Comparison of ENCODE assay signal across 15 cellular contexts in the genomic region with DNA sequence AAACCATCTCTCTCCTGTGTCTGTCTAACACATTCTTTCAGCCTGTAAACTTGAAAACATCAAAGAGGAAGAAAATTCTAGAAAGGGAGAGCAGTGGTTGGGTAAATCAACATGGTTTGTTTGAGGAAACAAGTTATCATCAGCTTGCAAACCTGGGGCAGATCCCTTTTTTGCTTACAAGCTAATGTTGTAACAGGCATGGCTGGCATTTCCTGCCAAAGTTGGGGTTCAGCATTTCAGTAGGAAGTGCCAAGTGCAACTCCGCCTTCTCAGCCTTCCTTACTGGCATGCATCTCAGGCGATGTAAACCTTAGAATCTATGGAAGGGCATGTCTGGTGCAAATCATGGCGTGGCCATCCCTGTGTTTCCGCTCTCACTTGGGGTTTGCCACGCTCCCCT.
DNase-seq lines count a peak whose midpoint lies in the region; ATAC-seq and TF ChIP-seq lines count a peak whose summit lies in the region.
"Had no signal": no experiment of that assay in that cellular context is flagged by ENCODE, and none has a peak within 500 bp of the region (broad histone marks: within the 10 kb centered on the region; RNA-seq: fewer than 3 reads in every experiment).

No MANE protein-coding gene starts in this region.

- no peak overlapping the region for H3K23ac ChIP-seq in neuronal stem cell (ENCODE audit: low read depth, low read length, poor library complexity)

- 69 to 76% methylated on average over 5 of the region's 5 CpGs for WGBS in upper lobe of left lung, 2 donors
- WGBS in neuronal stem cell (ENCODE audit: extremely low coverage in 2 of 2, insufficient read length in 2 of 2, insufficient replicate concordance in 1 of 2), 2 donors: no CpG with 5 or more reads among the region's 5 CpGs

- no peak for TF ChIP-seq CTCF in dorsolateral prefrontal cortex (IDR thresholded peaks at IDR 0.05 in 54 of 56, conservative IDR thresholded peaks at IDR 0.05 in 2 of 56; ENCODE audit: low read depth in 1 of 56, partially characterized antibody in 56 of 56)
- no peak for TF ChIP-seq CTCF in upper lobe of left lung (IDR thresholded peaks at IDR 0.05)

- H4K8ac ChIP-seq in neuronal stem cell (ENCODE audit: low read depth, low read length): no peak overlapping the region

- H2BK15ac ChIP-seq in neuronal stem cell (ENCODE audit: low read length): no peak overlapping the region

- no peak for TF ChIP-seq EP300 in upper lobe of left lung (IDR thresholded peaks at IDR 0.05)

- no peak overlapping the region for H2AFZ ChIP-seq in neuronal stem cell (ENCODE audit: low read length)

- H3K9me3 ChIP-seq in mucosa of rectum (ENCODE audit: control insufficient read depth in 2 of 2, low read length in 2 of 2): no peaks in the 10 kb centered on the region
- no peaks in the 10 kb centered on the region for H3K9me3 ChIP-seq in upper lobe of left lung
- no peaks in the 10 kb centered on the region for H3K9me3 ChIP-seq in neuronal stem cell (replicated peaks in 1 of 2; ENCODE audit: control insufficient read depth in 2 of 2, insufficient read depth in 1 of 2, low read depth in 1 of 2, low read length in 2 of 2)

- H3K4ac ChIP-seq in neuronal stem cell (ENCODE audit: low read length): no peak overlapping the region

- H3K36me3 ChIP-seq in mucosa of rectum (ENCODE audit: control insufficient read depth in 2 of 2, insufficient read depth in 2 of 2, low read length in 2 of 2) (no peaks in the 10 kb centered on the region), upper lobe of left lung (no peaks in the 10 kb centered on the region), neuronal stem cell (replicated peaks in 1 of 2; ENCODE audit: control insufficient read depth in 2 of 2, insufficient read depth in 2 of 2, low read length in 2 of 2) (no peaks in the 10 kb centered on the region)

- intact Hi-C loops in dorsolateral prefrontal cortex (cut with DNase I): loop anchor here in 1 of 2 donors (2.0 kb wide), 1 partner anchor 15 kb away; no protein-coding TSS in a partner anchor

- no peak overlapping the region for H3K14ac ChIP-seq in neuronal stem cell (ENCODE audit: low read length)

- DNase-seq in MV-4-11 (lab: John Stamatoyannopoulos, UW) (peak; percentile 82), dorsolateral prefrontal cortex (no peak), upper lobe of left lung (peak in 1 of 2 donors; percentile 75), neuronal stem cell (ENCODE audit: low spot score) (no peak), NCI-H82 treated with DMSO at 0.1 percent for 48 hours (lab: John Stamatoyannopoulos, UW; ENCODE audit: unreplicated experiment) (no peak)
- DNase-seq: activated CD4-positive, alpha-beta T cell treated with anti-CD3 and anti-CD28 coated beads for 4 hours; DMS53; immature natural killer cell; MM.1S; NCI-H526; stimulated activated naive CD4-positive, alpha-beta T cell had no signal

- H3K79me1 ChIP-seq in neuronal stem cell (ENCODE audit: low read depth, low read length): no peaks in the 10 kb centered on the region

- H3K4me3 ChIP-seq in dorsolateral prefrontal cortex (no peak overlapping the region), mucosa of rectum (ENCODE audit: low read length in 2 of 2) (no peak overlapping the region), upper lobe of left lung (no peak overlapping the region), neuronal stem cell (ENCODE audit: low read length in 2 of 2) (no peak overlapping the region)
- H3K4me3 ChIP-seq: GM12878 had no signal

- H2BK5ac ChIP-seq in neuronal stem cell (ENCODE audit: low read length): no peak overlapping the region

- H3K9ac ChIP-seq in mucosa of rectum (ENCODE audit: low read depth in 1 of 2, low read length in 2 of 2): no peak overlapping the region
- H3K9ac ChIP-seq in neuronal stem cell (ENCODE audit: low read depth, low read length, poor library complexity): no peak overlapping the region

- H3K27me3 ChIP-seq in dorsolateral prefrontal cortex (no peaks in the 10 kb centered on the region), mucosa of rectum (ENCODE audit: control insufficient read depth in 2 of 2, insufficient read depth in 2 of 2, low read length in 2 of 2) (no peaks in the 10 kb centered on the region), upper lobe of left lung (no peaks in the 10 kb centered on the region), neuronal stem cell (ENCODE audit: control insufficient read depth in 3 of 3, insufficient read depth in 3 of 3, low read depth in 1 of 3, low read length in 3 of 3) (no peaks in the 10 kb centered on the region)

- H2BK120ac ChIP-seq in neuronal stem cell (ENCODE audit: low read depth, low read length): no peak overlapping the region

- no peak overlapping the region for H3K4me2 ChIP-seq in neuronal stem cell (ENCODE audit: insufficient read depth, low read length, poor library complexity, severe bottlenecking)

- peak in 1 of 2 donors; percentile 56 for ATAC-seq in upper lobe of left lung (ENCODE audit: low FRiP score in 2 of 2)
- ATAC-seq in HG03108 (IDR thresholded peaks at IDR 0.05; ENCODE audit: unreplicated experiment): no peak
- ATAC-seq: GM12878, SK-N-SH treated with all-trans-retinoic acid at 6 μM for 48 hours had no signal

- no peak overlapping the region for H4K91ac ChIP-seq in neuronal stem cell (ENCODE audit: low read depth, low read length, poor library complexity)

- H3K27ac ChIP-seq in dorsolateral prefrontal cortex: peak overlapping the region in 47 of 59 donors; percentile 3 to 80 (median 55)
- H3K27ac ChIP-seq in mucosa of rectum (ENCODE audit: low read depth in 2 of 2, low read length in 2 of 2): peak overlapping the region; percentile 9 to 17
- H3K27ac ChIP-seq in upper lobe of left lung: peak overlapping the region; percentile 46 to 82 (median 50)
- H3K27ac ChIP-seq in neuronal stem cell (replicated peaks; ENCODE audit: low read length): no peak overlapping the region

- H2BK12ac ChIP-seq in neuronal stem cell (ENCODE audit: low read length): no peak overlapping the region

- H3K4me1 ChIP-seq in mucosa of rectum (ENCODE audit: control insufficient read depth in 2 of 2, insufficient read depth in 2 of 2, low read length in 2 of 2): peaks cover 28 to 40% of the 10 kb centered on the region in 2 donors
- H3K4me1 ChIP-seq in upper lobe of left lung: peaks cover 19 to 47% (median 29%) of the 10 kb centered on the region in 4 donors
- peaks cover 0 to 5% of the 10 kb centered on the region in 2 donors for H3K4me1 ChIP-seq in neuronal stem cell (ENCODE audit: control insufficient read depth in 2 of 2, insufficient read depth in 1 of 2, low read depth in 1 of 2, low read length in 2 of 2)

- TF ChIP-seq POLR2A in upper lobe of left lung (IDR thresholded peaks at IDR 0.05): no peak

- no peak overlapping the region for H2AK5ac ChIP-seq in neuronal stem cell (ENCODE audit: low read depth, low read length)

- no peak overlapping the region for H3K18ac ChIP-seq in neuronal stem cell (ENCODE audit: low read length)
